In genomic region chr2:74779587-74780135, GRCh38 we compare ENCODE assay signal across 20 cellular contexts.
"Had no signal": no experiment of that assay in that cellular context is flagged by ENCODE, and none has a peak within 500 bp of the region (broad histone marks: within the 10 kb centered on the region; RNA-seq: fewer than 3 reads in every experiment).

No MANE protein-coding gene starts in this region.

- DNase-seq: activated CD4-positive, alpha-beta memory T cell treated with anti-CD3 and anti-CD28 coated beads for 36 hours; activated CD4-positive, alpha-beta T cell treated with anti-CD3 and anti-CD28 coated beads for 36 hours; activated gamma-delta T cell treated with Interleukin-2 at 50 U/mL for 16 hours; activated T-cell treated with anti-CD3 and anti-CD28 coated beads for 4 hours; amniotic stem cell; foreskin keratinocyte; left cardiac atrium; naive B cell; ovary; psoas muscle; right cardiac atrium; stimulated activated naive CD8-positive, alpha-beta T cell treated with anti-CD3 and anti-CD28 coated beads, Interleukin-15, amount 100 ng/mL, for 72 hours had no signal

- H3K79me2 ChIP-seq: hepatocyte had no signal

- H3K9me3 ChIP-seq: ovary, psoas muscle had no signal

- H3K4me2 ChIP-seq: hepatocyte had no signal

- H2AFZ ChIP-seq: hepatocyte had no signal

- H3K27ac Mint-ChIP-seq: activated CD4-positive, alpha-beta memory T cell treated with anti-CD3 and anti-CD28 coated beads for 36 hours; activated CD4-positive, alpha-beta T cell treated with anti-CD3 and anti-CD28 coated beads for 36 hours; activated naive CD8-positive, alpha-beta T cell; activated T-helper 1 cell treated with anti-CD3 and anti-CD28 coated beads, Interleukin-12 subunit alpha, Interleukin-12 subunit beta, Interleukin-2, Interleukin-4 antibody, amounts not matched to agents 30 ng/mL and 10 ng/mL and 1 ng/mL, durations not matched to agents 14 hours and 24 hours and 36 hours; dendritic cell treated with granulocyte-macrophage colony-stimulating factor and Interleukin-4, amounts not matched to agents 40 ng/mL and 50 ng/mL, for 4 days; naive B cell; stimulated activated naive CD8-positive, alpha-beta T cell treated with anti-CD3 and anti-CD28 coated beads, Interleukin-15, amount 100 ng/mL, for 72 hours; WTC11 had no signal

- H3K4me1 ChIP-seq: foreskin keratinocyte, psoas muscle had no signal

- H3K27me3 ChIP-seq: cardiac muscle cell, foreskin keratinocyte, hepatocyte, ovary had no signal

- H3K36me3 ChIP-seq: cardiac muscle cell, ovary had no signal

- H3K27ac ChIP-seq: epithelial cell of prostate, foreskin keratinocyte, hepatocyte, ovary, psoas muscle had no signal

- ATAC-seq: activated CD4-positive, alpha-beta T cell treated with anti-CD3 and anti-CD28 coated beads for 36 hours; psoas muscle; stimulated activated naive CD8-positive, alpha-beta T cell treated with anti-CD3 and anti-CD28 coated beads, Interleukin-15, amount 100 ng/mL, for 72 hours had no signal

- H3K36me3 Mint-ChIP-seq: activated CD4-positive, alpha-beta memory T cell treated with anti-CD3 and anti-CD28 coated beads for 36 hours; activated naive CD8-positive, alpha-beta T cell; naive B cell; type B pancreatic cell; WTC11 had no signal

- H3K9me3 Mint-ChIP-seq: activated CD4-positive, alpha-beta memory T cell treated with anti-CD3 and anti-CD28 coated beads for 36 hours; activated T-helper 1 cell treated with anti-CD3 and anti-CD28 coated beads, Interleukin-12 subunit alpha, Interleukin-12 subunit beta, Interleukin-2, Interleukin-4 antibody, amounts not matched to agents 30 ng/mL and 10 ng/mL and 1 ng/mL, durations not matched to agents 14 hours and 24 hours and 36 hours; dendritic cell treated with granulocyte-macrophage colony-stimulating factor and Interleukin-4, amounts not matched to agents 40 ng/mL and 50 ng/mL, for 4 days; naive B cell; stimulated activated naive CD8-positive, alpha-beta T cell treated with anti-CD3 and anti-CD28 coated beads, Interleukin-15, amount 100 ng/mL, for 72 hours; type B pancreatic cell; WTC11 had no signal

- H3K4me3 ChIP-seq: cardiac muscle cell, hepatocyte, ovary, psoas muscle had no signal
